In genomic region chr12:1660304-1661187, GRCh38 we compare ENCODE assay signal across 8 cellular contexts. TPM values are rescaled to one million over a fixed set of nuclear protein-coding genes. Genes with fewer than 3 reads are reported as not detected.
DNase-seq lines count a peak whose midpoint lies in the region; ATAC-seq and TF ChIP-seq lines count a peak whose summit lies in the region.

No MANE protein-coding gene starts in this region.

- H3K36me3 ChIP-seq in CD4-positive, alpha-beta memory T cell (ENCODE audit: insufficient read depth, low read length) = no peaks in the 10 kb centered on the region
- H3K36me3 ChIP-seq in naive thymus-derived CD4-positive, alpha-beta T cell (ENCODE audit: control insufficient read depth in 2 of 3, insufficient read depth in 3 of 3, low read length in 3 of 3) = no peaks in the 10 kb centered on the region
- H3K36me3 ChIP-seq in thyroid gland = no peaks in the 10 kb centered on the region

- peaks cover 15 to 47% (median 20%) of the 10 kb centered on the region in 4 donors for H3K4me1 Mint-ChIP-seq in CD4-positive, alpha-beta memory T cell
- peaks cover 8 to 29% (median 23%) of the 10 kb centered on the region in 7 donors for H3K4me1 Mint-ChIP-seq in naive thymus-derived CD4-positive, alpha-beta T cell

- H3K4me3 ChIP-seq in CD4-positive, alpha-beta memory T cell (ENCODE audit: low read length in 2 of 2) = no peak overlapping the region
- H3K4me3 ChIP-seq in naive thymus-derived CD4-positive, alpha-beta T cell (ENCODE audit: low read length) = no peak overlapping the region
- no peak overlapping the region for H3K4me3 ChIP-seq in thyroid gland (replicated peaks in 1 of 3)

- no peaks in the 10 kb centered on the region for H3K27me3 Mint-ChIP-seq in CD4-positive, alpha-beta memory T cell
- peaks cover 0 to 3% (median 0%) of the 10 kb centered on the region in 5 donors for H3K27me3 Mint-ChIP-seq in naive thymus-derived CD4-positive, alpha-beta T cell

- H3K9me3 ChIP-seq in CD4-positive, alpha-beta memory T cell (ENCODE audit: control insufficient read depth in 1 of 2, low read length in 2 of 2) = no peaks in the 10 kb centered on the region
- no peaks in the 10 kb centered on the region for H3K9me3 ChIP-seq in naive thymus-derived CD4-positive, alpha-beta T cell (ENCODE audit: control insufficient read depth in 2 of 3, low read length in 3 of 3)
- no peaks in the 10 kb centered on the region for H3K9me3 ChIP-seq in thyroid gland

- no peaks in the 10 kb centered on the region for H3K9me3 Mint-ChIP-seq in CD4-positive, alpha-beta memory T cell
- peaks cover 0 to 6% (median 2%) of the 10 kb centered on the region in 11 donors for H3K9me3 Mint-ChIP-seq in naive thymus-derived CD4-positive, alpha-beta T cell

- POLR2A ChIA-PET in CD4-positive, alpha-beta memory T cell (lab: Charles Lee; ENCODE audit: partially characterized antibody) = interaction anchor here (1.8 to 3.7 kb wide), 5 partner anchors 7 to 333 kb away, joined by 5 to 29 read pairs (median 12); partner anchors contain the start of gene ADIPOR2
- POLR2A ChIA-PET in naive thymus-derived CD4-positive, alpha-beta T cell (lab: Charles Lee) = interaction anchor here (0.6 to 3.0 kb wide), 4 partner anchors 11 to 135 kb away, joined by 3 to 15 read pairs (median 4); partner anchors contain the start of gene ADIPOR2
- POLR2A ChIA-PET in GM10248 (lab: Yijun Ruan, JAX) = no interaction called here

- TF ChIP-seq CTCF in thyroid gland (IDR thresholded peaks at IDR 0.05) = no peak
- no peak for TF ChIP-seq CTCF in GM10248 (IDR thresholded peaks at IDR 0.05; ENCODE audit: control extremely low read depth, extremely low read depth, low read depth, missing control alignments)

- H3K27ac ChIP-seq in CD4-positive, alpha-beta memory T cell (ENCODE audit: low read depth, low read length) = peak overlapping the region; percentile 35
- peak overlapping the region; percentile 29 for H3K27ac ChIP-seq in naive thymus-derived CD4-positive, alpha-beta T cell (ENCODE audit: low read depth, low read length)
- H3K27ac ChIP-seq in thyroid gland = peak overlapping the region; percentile 76 to 90 (median 82)

- TF ChIP-seq POLR2A in thyroid gland (IDR thresholded peaks at IDR 0.05) = no peak

- H3K36me3 Mint-ChIP-seq in CD4-positive, alpha-beta memory T cell = no peaks in the 10 kb centered on the region
- H3K36me3 Mint-ChIP-seq in naive thymus-derived CD4-positive, alpha-beta T cell = peaks cover 0 to 1% (median 0%) of the 10 kb centered on the region in 5 donors

- H3K4me1 ChIP-seq in CD4-positive, alpha-beta memory T cell (ENCODE audit: insufficient read depth, low read length) = peaks cover 8% of the 10 kb centered on the region
- no peaks in the 10 kb centered on the region for H3K4me1 ChIP-seq in naive thymus-derived CD4-positive, alpha-beta T cell (ENCODE audit: control insufficient read depth in 2 of 2, insufficient read depth in 2 of 2, low read length in 2 of 2)
- peaks cover 0 to 6% of the 10 kb centered on the region in 2 donors for H3K4me1 ChIP-seq in thyroid gland

- intact Hi-C loops in CD4-positive, alpha-beta memory T cell (cut with micrococcal nuclease) = loop anchor here (1.0 to 10.0 kb wide), 3 partner anchors 30 to 344 kb away; partner anchors contain the start of gene DCP1B
- intact Hi-C loops in naive thymus-derived CD4-positive, alpha-beta T cell (cut with micrococcal nuclease) = loop anchor here (1.0 to 5.0 kb wide), 4 partner anchors 30 to 344 kb away; partner anchors contain the start of genes DCP1B (in 1 of the 2) and FBXL14 (in 1 of the 2)
- intact Hi-C loops in thyroid gland (cut with DNase I) = no loop called here

- H3K27ac Mint-ChIP-seq in CD4-positive, alpha-beta memory T cell = peak overlapping the region; percentile 72 to 94 (median 84)
- peak overlapping the region; percentile 48 to 86 (median 81) for H3K27ac Mint-ChIP-seq in naive thymus-derived CD4-positive, alpha-beta T cell

- H3K4me3 Mint-ChIP-seq in CD4-positive, alpha-beta memory T cell = peak overlapping the region in 7 of 8 donors; percentile 7 to 82 (median 38)
- H3K4me3 Mint-ChIP-seq in naive thymus-derived CD4-positive, alpha-beta T cell = peak overlapping the region; percentile 24 to 69 (median 56)

- peak; percentile 35 to 60 for ATAC-seq in activated CD4-positive, CD25-positive, alpha-beta regulatory T cell treated with anti-CD3 and anti-CD28 coated beads, Interleukin-2, amount 50 U/mL, for 24 hours
- peak; percentile 24 for ATAC-seq in naive thymus-derived CD4-positive, alpha-beta T cell
- ATAC-seq in GM19035 (IDR thresholded peaks at IDR 0.05; ENCODE audit: unreplicated experiment) = no peak

- DNase-seq in CD4-positive, alpha-beta memory T cell = peak; percentile 57 to 91 (median 66)
- peak; percentile 14 for DNase-seq in effector CD8-positive, alpha-beta T cell (lab: John Stamatoyannopoulos, UW)
- peak in 7 of 9 donors; percentile 21 to 73 (median 35) for DNase-seq in naive thymus-derived CD4-positive, alpha-beta T cell
- DNase-seq in thyroid gland (peak; percentile 66 to 76), DMS79 (lab: John Stamatoyannopoulos, UW) (no peak), GM10248 (ENCODE audit: extremely low spot score) (no peak)

- CTCF ChIA-PET in CD4-positive, alpha-beta memory T cell (lab: Charles Lee; ENCODE audit: partially characterized antibody) = interaction anchor here (0.9 to 18.3 kb wide), 8 partner anchors 8 to 341 kb away, joined by 3 to 612 read pairs (median 7); no protein-coding TSS in a partner anchor
- CTCF ChIA-PET in naive thymus-derived CD4-positive, alpha-beta T cell (lab: Charles Lee) = interaction anchor here (0.5 to 3.2 kb wide), 5 partner anchors 10 to 1264 kb away, joined by 3 to 26 read pairs (median 3); no protein-coding TSS in a partner anchor
- CTCF ChIA-PET in GM10248 (lab: Yijun Ruan, JAX) = interaction anchor here (1.1 to 20.3 kb wide), 6 partner anchors 8 to 280 kb away, joined by 3 to 627 read pairs (median 8); no protein-coding TSS in a partner anchor

- 62 to 64% methylated on average over 18 to 20 of the region's 20 CpGs for WGBS in thyroid gland, 2 donors

- no peaks in the 10 kb centered on the region for H3K27me3 ChIP-seq in CD4-positive, alpha-beta memory T cell (ENCODE audit: insufficient read depth, low read length)
- no peaks in the 10 kb centered on the region for H3K27me3 ChIP-seq in naive thymus-derived CD4-positive, alpha-beta T cell (ENCODE audit: control insufficient read depth in 2 of 2, insufficient read depth in 2 of 2, low read length in 2 of 2)
- no peaks in the 10 kb centered on the region for H3K27me3 ChIP-seq in thyroid gland

RNA-seq across cellular contexts. Expression of gene ADIPOR2, which starts 30.3 kb away (rescaled TPM):
- 10 to 100 TPM; 35.7 to 36.2 TPM for total RNA-seq in CD4-positive, alpha-beta memory T cell
- 1 to 10 TPM; 1.8 to 3.5 TPM for polyA plus RNA-seq in CD4-positive, alpha-beta memory T cell
- total RNA-seq in naive thymus-derived CD4-positive, alpha-beta T cell = 10 to 100 TPM; 19.8 to 51.4 (median 36.4) TPM
- polyA plus RNA-seq in naive thymus-derived CD4-positive, alpha-beta T cell = 1 to 10 TPM; 2.2 to 3.3 TPM
- total RNA-seq in thyroid gland = 10 to 100 TPM; 46.0 to 59.3 (median 52.4) TPM

RNA-seq across cellular contexts. Expression of gene WNT5B, which starts 31.5 kb away (rescaled TPM):
- under 1 TPM in 1 of 2 experiments, not detected in 1; 0.17 TPM for total RNA-seq in CD4-positive, alpha-beta memory T cell
- polyA plus RNA-seq in CD4-positive, alpha-beta memory T cell = under 1 TPM in 1 of 2 donors, not detected in 1; 0.61 TPM
- total RNA-seq in naive thymus-derived CD4-positive, alpha-beta T cell = under 1 TPM in 3 of 5 experiments, not detected in 2; 0.29 to 0.92 (median 0.37) TPM
- not detected for polyA plus RNA-seq in naive thymus-derived CD4-positive, alpha-beta T cell
- total RNA-seq in thyroid gland = 1 to 10 TPM in 1 of 4 donors, under 1 TPM in 3; 0.78 to 4.3 (median 0.95) TPM

Comparison
In these comparisons a context has a peak if more than half of its experiments do, and no peak if none do; other contexts are left out.
1. DNase-seq: peak in CD4-positive, alpha-beta memory T cell (5 of 5), effector CD8-positive, alpha-beta T cell (single experiment), naive thymus-derived CD4-positive, alpha-beta T cell (7 of 9) and thyroid gland (2 of 2); none in DMS79 (single experiment) and GM10248 (single experiment).
2. H3K27ac ChIP-seq: peak in every context shown above with its lines; median percentile 82 in thyroid gland; 35 in CD4-positive, alpha-beta memory T cell; 29 in naive thymus-derived CD4-positive, alpha-beta T cell.